Comparison of ENCODE assay signal across 7 cellular contexts in the genomic region with DNA sequence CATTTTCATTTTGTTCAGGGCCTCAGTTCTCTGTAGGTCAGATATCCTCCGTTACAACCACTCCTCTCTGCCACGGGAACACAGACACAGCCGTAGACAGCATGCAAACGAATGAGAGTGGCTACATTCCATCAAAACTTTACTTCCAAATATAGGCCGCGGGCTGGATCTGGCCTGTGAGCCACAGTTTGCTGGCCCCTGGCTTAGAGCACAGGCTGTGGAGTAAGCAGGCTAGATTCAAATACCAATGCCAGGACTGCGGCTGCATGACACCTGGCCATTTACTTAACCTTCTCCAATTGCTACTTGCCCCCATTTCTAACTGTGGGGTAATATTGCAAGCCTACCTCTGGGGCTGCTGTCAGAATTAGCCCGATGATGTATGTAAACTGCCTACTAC.
"Had no signal": no experiment of that assay in that cellular context is flagged by ENCODE, and none has a peak within 500 bp of the region (broad histone marks: within the 10 kb centered on the region; RNA-seq: fewer than 3 reads in every experiment).

No MANE protein-coding gene starts in this region.

- DNase-seq: H9, HCEC 1CT, KBM-7 had no signal

- H3K4me3 ChIP-seq: GM23338 had no signal

- H3K27me3 Mint-ChIP-seq: IgD-negative memory B cell had no signal

- H3K9me3 Mint-ChIP-seq: GM23338 had no signal

- H3K4me3 Mint-ChIP-seq: GM23338, H9, IgD-negative memory B cell had no signal

- H3K27ac ChIP-seq: HL-60 had no signal

- ATAC-seq: GM23338, HepG2 had no signal

- H3K36me3 Mint-ChIP-seq: IgD-negative memory B cell had no signal

- H3K4me1 Mint-ChIP-seq: GM23338, H9, IgD-negative memory B cell had no signal

- H3K27ac Mint-ChIP-seq: GM23338, H9, IgD-negative memory B cell had no signal
